Comparison of ENCODE assay signal across 1 cellular context in genomic region chr5:138933522-138934290, GRCh38.
TF ChIP-seq lines count a peak whose summit lies in the region.

No MANE protein-coding gene starts in this region.

TF ChIP-seq in GM12878, 131 proteins besides CTCF, POLR2A, EP300 and RAD21 (continued from another document):
- TF ChIP-seq RELB (IDR thresholded peaks at IDR 0.05; ENCODE audit: low read depth), result no peak
- TF ChIP-seq TCF7 (IDR thresholded peaks at IDR 0.05; ENCODE audit: borderline replicate concordance), result no peak
- no peak for TF ChIP-seq CREB1 (IDR thresholded peaks at IDR 0.05; ENCODE audit: low read depth)
- no peak for TF ChIP-seq RFX5 (IDR thresholded peaks at IDR 0.05; ENCODE audit: low read depth, low read length)
- no peak for TF ChIP-seq HDAC6 (IDR thresholded peaks at IDR 0.05; ENCODE audit: unreplicated experiment)
- TF ChIP-seq GATAD2B (conservative IDR thresholded peaks at IDR 0.05; ENCODE audit: low read depth), result no peak
